In the genomic region with DNA sequence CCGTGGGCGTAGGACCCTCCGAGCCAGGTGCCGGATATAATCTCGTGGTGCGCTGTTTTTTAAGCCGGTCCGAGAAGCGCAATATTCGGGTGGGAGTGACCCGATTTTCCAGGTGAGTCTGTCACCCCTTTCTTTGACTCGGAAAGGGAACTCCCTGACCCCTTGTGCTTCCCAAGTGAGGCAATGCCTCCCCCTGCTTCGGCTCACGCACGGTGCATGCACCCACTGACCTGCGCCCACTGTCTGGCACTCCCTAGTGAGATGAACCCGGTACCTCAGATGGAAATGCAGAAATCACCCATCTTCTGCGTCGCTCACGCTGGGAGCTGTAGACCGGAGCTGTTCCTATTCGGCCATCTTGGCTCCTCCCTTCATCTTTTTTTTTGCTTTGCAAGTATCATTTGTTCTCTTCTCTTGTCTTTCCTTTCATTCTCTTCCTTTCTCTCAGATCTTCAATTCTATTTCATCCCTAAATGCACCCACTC, we compare ENCODE assay signal across 8 cellular contexts. TPM values are rescaled to one million over a fixed set of nuclear protein-coding genes. Genes with fewer than 3 reads are reported as not detected.
DNase-seq lines count a peak whose midpoint lies in the region; TF ChIP-seq lines count a peak whose summit lies in the region.
"Not testable (repeated sequence)": the region's sequence is repeated elsewhere in the genome, so short reads cannot be mapped to it uniquely, and the experiment has no call there.
"Had no signal": no experiment of that assay in that cellular context is flagged by ENCODE, and none has a peak within 500 bp of the region (broad histone marks: within the 10 kb centered on the region; RNA-seq: fewer than 3 reads in every experiment).

No MANE protein-coding gene starts in this region.

- H3K4me3 Mint-ChIP-seq in endodermal cell: peak overlapping the region; percentile 51
- not testable (repeated sequence) for H3K4me3 Mint-ChIP-seq in neural progenitor cell

- not testable (repeated sequence) for TF ChIP-seq CTCF in endodermal cell (conservative IDR thresholded peaks at IDR 0.05); neural progenitor cell (IDR thresholded peaks at IDR 0.05)

- peak overlapping the region; percentile 79 for H2AFZ ChIP-seq in neural progenitor cell (replicated peaks)

- peaks cover 21% of the 10 kb centered on the region for H3K36me3 Mint-ChIP-seq in endodermal cell (ENCODE audit: low read depth)
- H3K36me3 Mint-ChIP-seq in neural progenitor cell: not testable (repeated sequence)

- not testable (repeated sequence) for H4K20me1 ChIP-seq in neural progenitor cell (ENCODE audit: low read depth)

- H3K79me2 ChIP-seq in neural progenitor cell (ENCODE audit: low read depth): not testable (repeated sequence)

- not testable (repeated sequence) for H3K27ac ChIP-seq in endodermal cell (ENCODE audit: low read depth, low read length); neural progenitor cell

- H3K4me3 ChIP-seq in endodermal cell (ENCODE audit: low read length); neural progenitor cell: not testable (repeated sequence)

- H3K4me2 ChIP-seq in neural progenitor cell: not testable (repeated sequence)

- H3F3A ChIP-seq in neural progenitor cell (ENCODE audit: low read depth): not testable (repeated sequence)

- not testable (repeated sequence) for H3K4me1 ChIP-seq in ES-I3 (ENCODE audit: insufficient read depth, low read length); endodermal cell (ENCODE audit: control insufficient read depth, insufficient read depth, low read length); neural progenitor cell

- H3K27me3 Mint-ChIP-seq in endodermal cell (ENCODE audit: insufficient read depth); neural progenitor cell (ENCODE audit: insufficient read depth, low read depth): not testable (repeated sequence)

- H3K36me3 ChIP-seq in ES-I3 (ENCODE audit: insufficient read depth, low read length); endodermal cell (ENCODE audit: control insufficient read depth, insufficient read depth, low read length); neural progenitor cell: not testable (repeated sequence)

- WGBS in endodermal cell (ENCODE audit: insufficient coverage in 1 of 2, insufficient read length in 1 of 2), 2 experiments: 80 to 94% methylated on average over 1 to 21 of the region's 22 CpGs

- peak overlapping the region; percentile 2 for H3K9ac ChIP-seq in ES-I3 (ENCODE audit: low read depth, low read length)
- not testable (repeated sequence) for H3K9ac ChIP-seq in endodermal cell (ENCODE audit: extremely low read depth, low read length, poor library complexity, severe bottlenecking); neural progenitor cell

- not testable (repeated sequence) for H3K4me1 Mint-ChIP-seq in endodermal cell, neural progenitor cell

- TF ChIP-seq RAD21 in Ishikawa (IDR thresholded peaks at IDR 0.05; ENCODE audit: low read depth): not testable (repeated sequence)

- TF ChIP-seq EP300 in Ishikawa (IDR thresholded peaks at IDR 0.05; ENCODE audit: borderline replicate concordance): not testable (repeated sequence)

- H3K27me3 ChIP-seq in endodermal cell (ENCODE audit: control insufficient read depth, insufficient read depth, low read length, poor library complexity, severe bottlenecking); neural progenitor cell: not testable (repeated sequence)

- peaks cover 36% of the 10 kb centered on the region for H3K9me3 Mint-ChIP-seq in endodermal cell
- peaks cover 14% of the 10 kb centered on the region for H3K9me3 Mint-ChIP-seq in neural progenitor cell

- not testable (repeated sequence) for H3K9me3 ChIP-seq in ES-I3 (ENCODE audit: control insufficient read depth, insufficient read depth, low read length); neural progenitor cell (ENCODE audit: low read depth)
- H3K9me3 ChIP-seq in endodermal cell (ENCODE audit: control insufficient read depth, low read length): peaks cover 15% of the 10 kb centered on the region

- peak overlapping the region; percentile 86 for H3K27ac Mint-ChIP-seq in endodermal cell
- not testable (repeated sequence) for H3K27ac Mint-ChIP-seq in neural progenitor cell

- DNase-seq in NCI-H2029 treated with DMSO at 0.1 percent for 48 hours (lab: John Stamatoyannopoulos, UW): peak; percentile 11
- DNase-seq in NCI-H510A treated with DMSO at 0.1 percent for 48 hours (lab: John Stamatoyannopoulos, UW): peak; percentile 19
- DNase-seq in SHP77 treated with DMSO at 0.1 percent for 48 hours (lab: John Stamatoyannopoulos, UW): peak; percentile 31
- not testable (repeated sequence) for DNase-seq in endodermal cell; neural progenitor cell (ENCODE audit: low spot score)

TF ChIP-seq in Ishikawa, 13 proteins besides CTCF, POLR2A, EP300 and RAD21:
- peak; percentile 40; the same call in 1 of the 2 replicates for TF ChIP-seq YY1 (IDR thresholded peaks at IDR 0.05; ENCODE audit: low read depth)

RNA-seq across cellular contexts. Expression of a gene that starts 50.2 kb away (rescaled TPM):
- total RNA-seq in endodermal cell (not detected), neural progenitor cell (ENCODE audit: low replicate concordance) (not detected in 2 replicates)
- polyA plus RNA-seq in endodermal cell (2013, experiment 1 of 2): not detected
- polyA plus RNA-seq in endodermal cell (2013, experiment 2 of 2): not detected
- polyA plus RNA-seq: AG04450 had no signal
